ENCODE assay signal across 8 cellular contexts in the genomic region with DNA sequence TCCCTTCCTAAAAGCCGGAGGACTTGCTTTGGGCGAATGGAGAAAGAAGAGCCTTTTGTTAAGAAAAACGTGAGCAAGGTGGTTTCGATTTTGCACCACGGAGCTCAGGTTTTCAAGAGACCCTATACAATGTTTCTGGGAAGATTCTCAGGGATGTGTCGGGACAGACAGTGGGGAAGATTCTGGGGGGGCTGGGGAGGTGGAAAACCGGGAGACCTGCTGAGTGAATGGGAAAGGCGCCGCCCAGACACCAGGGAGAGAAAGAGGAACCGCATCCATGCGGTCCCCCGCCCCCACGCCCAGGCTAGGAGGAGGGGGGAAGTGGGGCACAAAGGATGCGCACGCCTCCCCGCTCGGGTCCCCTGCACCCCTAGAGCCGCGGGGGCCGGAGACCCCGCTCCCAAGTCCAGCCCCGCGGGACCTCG. TPM values are rescaled to one million over a fixed set of nuclear protein-coding genes. Genes with fewer than 3 reads are reported as not detected.
DNase-seq lines count a peak whose midpoint lies in the region; ATAC-seq and TF ChIP-seq lines count a peak whose summit lies in the region.

No MANE protein-coding gene starts in this region.

- H3K9me3 Mint-ChIP-seq in activated naive CD4-positive, alpha-beta T cell treated with anti-CD3 and anti-CD28 coated beads for 36 hours: no peaks in the 10 kb centered on the region

- H3K9me3 ChIP-seq in Peyer's patch (no peaks in the 10 kb centered on the region), parathyroid adenoma (ENCODE audit: control insufficient read depth, low read length) (no peaks in the 10 kb centered on the region), uterus (no peaks in the 10 kb centered on the region)

- H3K27ac Mint-ChIP-seq in activated naive CD4-positive, alpha-beta T cell treated with anti-CD3 and anti-CD28 coated beads for 36 hours: peak overlapping the region; percentile 94

- H3K79me2 ChIP-seq in parathyroid adenoma: peaks cover 34% of the 10 kb centered on the region

- ATAC-seq in GM19023 (IDR thresholded peaks at IDR 0.05; ENCODE audit: unreplicated experiment): peak; percentile 21
- ATAC-seq in HG03196 (IDR thresholded peaks at IDR 0.05; ENCODE audit: unreplicated experiment): peak; percentile 24
- peak; percentile 15 for ATAC-seq in Right ventricle myocardium inferior

- TF ChIP-seq POLR2A in Peyer's patch (IDR thresholded peaks at IDR 0.05) (no peak), uterus (IDR thresholded peaks at IDR 0.05) (peak in 1 of 2 donors; percentile 28)

- peak overlapping the region; percentile 90 for H2AFZ ChIP-seq in parathyroid adenoma

- H3K4me3 ChIP-seq in Peyer's patch (peak overlapping the region; percentile 60 to 99 (median 74)), parathyroid adenoma (ENCODE audit: low read depth, low read length) (peak overlapping the region; percentile 82), uterus (peak overlapping the region; percentile 85 to 92)

- H3K27ac ChIP-seq in Peyer's patch (peak overlapping the region; percentile 92 to 98 (median 96)), parathyroid adenoma (peak overlapping the region; percentile 97), uterus (peak overlapping the region; percentile 95 to 99)

- peaks cover 33% of the 10 kb centered on the region for H3K36me3 Mint-ChIP-seq in activated naive CD4-positive, alpha-beta T cell treated with anti-CD3 and anti-CD28 coated beads for 36 hours (ENCODE audit: low read depth)

- peak overlapping the region; percentile 90 for H3K9ac ChIP-seq in parathyroid adenoma

- DNase-seq in AML-193 (lab: John Stamatoyannopoulos, UW): peak; percentile 35 to 37
- peak; percentile 77 to 86 (median 83) for DNase-seq in Peyer's patch
- peak; percentile 54 for DNase-seq in activated naive CD4-positive, alpha-beta T cell treated with anti-CD3 and anti-CD28 coated beads for 36 hours
- DNase-seq in Right ventricle myocardium inferior (ENCODE audit: missing footprints): peak; percentile 90
- peak; percentile 62 for DNase-seq in uterus

- peaks cover 45% of the 10 kb centered on the region for H3K4me1 Mint-ChIP-seq in activated naive CD4-positive, alpha-beta T cell treated with anti-CD3 and anti-CD28 coated beads for 36 hours (ENCODE audit: low read depth)

- CTCF ChIA-PET in activated naive CD4-positive, alpha-beta T cell treated with anti-CD3 and anti-CD28 coated beads for 36 hours (lab: Charles Lee): interaction anchor here (1.0 kb wide), 1 partner anchor 39 kb away, joined by 3 read pairs; no protein-coding TSS in a partner anchor

- TF ChIP-seq CTCF in Peyer's patch (IDR thresholded peaks at IDR 0.05) (no peak), parathyroid adenoma (IDR thresholded peaks at IDR 0.05) (no peak), uterus (IDR thresholded peaks at IDR 0.05) (no peak)

- H3K4me1 ChIP-seq in Peyer's patch: peaks cover 0 to 30% (median 2%) of the 10 kb centered on the region in 4 donors
- no peaks in the 10 kb centered on the region for H3K4me1 ChIP-seq in parathyroid adenoma
- H3K4me1 ChIP-seq in uterus: no peaks in the 10 kb centered on the region

- intact Hi-C loops in activated naive CD4-positive, alpha-beta T cell treated with anti-CD3 and anti-CD28 coated beads for 36 hours (cut with micrococcal nuclease): loop anchor here (1.0 to 5.0 kb wide), 7 partner anchors 40 to 1179 kb away; a partner anchor contains a TSS
- intact Hi-C loops in Right ventricle myocardium inferior (cut with DNase I): loop anchor here (2.0 to 10.0 kb wide), 2 partner anchors 23 to 53 kb away; a partner anchor contains a TSS
- intact Hi-C loops in uterus (cut with DNase I; ENCODE audit: low total_unique reads): no loop called here

- H3K4me2 ChIP-seq in parathyroid adenoma (ENCODE audit: low read length): peak overlapping the region; percentile 74

- peak overlapping the region; percentile 91 for H3K4me3 Mint-ChIP-seq in activated naive CD4-positive, alpha-beta T cell treated with anti-CD3 and anti-CD28 coated beads for 36 hours

- H3K36me3 ChIP-seq in Peyer's patch (no peaks in the 10 kb centered on the region), parathyroid adenoma (ENCODE audit: control insufficient read depth, insufficient read depth, low read length) (no peaks in the 10 kb centered on the region), uterus (no peaks in the 10 kb centered on the region)

- no peaks in the 10 kb centered on the region for H3K27me3 Mint-ChIP-seq in activated naive CD4-positive, alpha-beta T cell treated with anti-CD3 and anti-CD28 coated beads for 36 hours (ENCODE audit: low read depth)

- H3K27me3 ChIP-seq in Peyer's patch (no peaks in the 10 kb centered on the region), parathyroid adenoma (ENCODE audit: control insufficient read depth, insufficient read depth, low read length) (no peaks in the 10 kb centered on the region), uterus (no peaks in the 10 kb centered on the region)

RNA-seq across cellular contexts. Expression of a gene that starts 0.7 kb away (rescaled TPM):
- total RNA-seq in Peyer's patch (10 to 100 TPM; 40.5 to 74.3 (median 53.6) TPM), Right ventricle myocardium inferior (243 TPM), uterus (100 to 1,000 TPM in 1 of 4 donors, 10 to 100 TPM in 3; 17.9 to 109 (median 50.4) TPM)
- total RNA-seq in activated naive CD4-positive, alpha-beta T cell treated with anti-CD3 and anti-CD28 coated beads for 36 hours: 10 to 100 TPM; 95.3 to 96.9 TPM

RNA-seq across cellular contexts. Expression of a gene that starts 51.4 kb away (rescaled TPM):
- total RNA-seq in Peyer's patch: 1 to 10 TPM in 1 of 4 donors, not detected in 3; 2.8 TPM
- under 1 TPM; 0.57 to 0.62 TPM for total RNA-seq in activated naive CD4-positive, alpha-beta T cell treated with anti-CD3 and anti-CD28 coated beads for 36 hours
- 1.3 TPM for total RNA-seq in Right ventricle myocardium inferior
- total RNA-seq in uterus: 1 to 10 TPM in 1 of 4 donors, under 1 TPM in 1, not detected in 2; 0.37 to 1.0 TPM

RNA-seq across cellular contexts. Expression of a gene that starts 55.6 kb away (rescaled TPM):
- total RNA-seq in Peyer's patch: 100 to 1,000 TPM in 1 of 4 donors, 10 to 100 TPM in 3; 59.0 to 139 (median 88.3) TPM
- total RNA-seq in activated naive CD4-positive, alpha-beta T cell treated with anti-CD3 and anti-CD28 coated beads for 36 hours: 100 to 1,000 TPM; 106 to 115 TPM
- 3,139 TPM for total RNA-seq in Right ventricle myocardium inferior
- 1,000 to 10,000 TPM in 1 of 4 donors, 100 to 1,000 TPM in 2, 10 to 100 TPM in 1; 28.8 to 1,391 (median 758) TPM for total RNA-seq in uterus

Comparison
In these comparisons a context has a peak if more than half of its experiments do, and no peak if none do; other contexts are left out.
1. Peak in every context shown above with its lines: DNase-seq, ATAC-seq, H3K4me3 ChIP-seq and H3K27ac ChIP-seq.
2. DNase-seq: peak in every context shown above with its lines; median percentile 90 in Right ventricle myocardium inferior; 83 in Peyer's patch; 62 in uterus; 54 in activated naive CD4-positive, alpha-beta T cell treated with anti-CD3 and anti-CD28 coated beads for 36 hours; 36 in AML-193.